ENCODE assay signal across 16 cellular contexts in the genomic region with DNA sequence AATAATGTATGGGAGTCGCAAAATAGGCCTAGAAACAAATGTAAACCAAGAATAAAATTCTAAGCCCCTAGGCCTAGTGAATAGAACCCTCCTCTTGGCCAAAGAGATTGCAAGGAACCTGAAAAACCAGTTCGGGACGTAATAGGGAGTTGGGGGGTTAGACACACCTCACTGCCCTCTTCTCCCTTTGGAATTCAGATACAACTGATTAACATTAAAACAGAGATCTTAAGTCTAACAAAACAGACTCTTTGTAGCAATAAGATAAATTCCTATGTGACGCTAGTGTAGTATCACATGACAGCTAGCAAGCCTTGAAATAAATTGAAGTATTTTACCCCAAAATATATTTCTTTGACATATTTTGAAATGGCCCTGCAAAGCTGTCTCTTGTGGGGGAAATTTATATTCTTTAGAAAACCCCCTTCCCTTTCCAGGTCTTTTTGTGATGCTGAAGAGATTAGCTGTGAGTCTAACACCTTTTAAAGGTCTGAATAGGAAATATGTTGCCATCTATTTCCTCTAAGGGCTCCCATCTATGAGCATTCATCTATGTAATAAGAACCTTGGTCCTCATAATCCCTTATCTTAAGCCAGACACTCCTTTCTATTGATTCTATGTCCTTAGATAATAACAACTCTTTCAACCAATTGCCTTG.
"Had no signal": no experiment of that assay in that cellular context is flagged by ENCODE, and none has a peak within 500 bp of the region (broad histone marks: within the 10 kb centered on the region; RNA-seq: fewer than 3 reads in every experiment).

No MANE protein-coding gene starts in this region.

- H3K27me3 ChIP-seq: breast epithelium, esophagus squamous epithelium, sigmoid colon, upper lobe of right lung had no signal

- H3K4me3 ChIP-seq: breast epithelium, esophagus squamous epithelium, sigmoid colon, upper lobe of right lung had no signal

- H3K4me1 Mint-ChIP-seq: nephron had no signal

- ATAC-seq: activated CD8-positive, alpha-beta T cell treated with anti-CD3 and anti-CD28 coated beads, Interleukin-2, amount 10 ng/mL, durations not matched to agents 7 days and 5 days; left colon; upper lobe of right lung had no signal

- H3K27ac Mint-ChIP-seq: activated CD8-positive, alpha-beta T cell treated with anti-CD3 and anti-CD28 coated beads, Interleukin-2, amount 10 ng/mL, durations not matched to agents 7 days and 5 days; T-helper 1 cell treated with Interleukin-12 subunit alpha and Interleukin-12 subunit beta and Interleukin-4 antibody, amounts not matched to agents 30 μg/mL and 1 μg/mL, for 36 hours had no signal

- DNase-seq: activated CD4-positive, alpha-beta T cell treated with anti-CD3 and anti-CD28 coated beads for 48 hours; activated CD8-positive, alpha-beta memory T cell treated with anti-CD3 and anti-CD28 coated beads, Interleukin-2, amount 50 U/mL, for 48 hours; activated CD8-positive, alpha-beta T cell treated with anti-CD3 and anti-CD28 coated beads, Interleukin-2, amount 10 ng/mL, durations not matched to agents 7 days and 5 days; aorta; esophagus squamous epithelium; foreskin fibroblast; glutamatergic neuron; left colon; sigmoid colon; stimulated activated CD4-positive, alpha-beta T cell treated with anti-CD3 and anti-CD28 coated beads, Interleukin-2, amount 100 ng/mL, for 24 hours; stimulated activated naive CD4-positive, alpha-beta T cell; substantia nigra; upper lobe of right lung had no signal

- H3K27ac ChIP-seq: breast epithelium, esophagus squamous epithelium, sigmoid colon, upper lobe of right lung had no signal

- H3K9me3 ChIP-seq: breast epithelium, esophagus squamous epithelium, sigmoid colon, upper lobe of right lung had no signal

- H3K4me1 ChIP-seq: breast epithelium, esophagus squamous epithelium, sigmoid colon, upper lobe of right lung had no signal

- H3K36me3 ChIP-seq: breast epithelium, esophagus squamous epithelium, sigmoid colon, upper lobe of right lung had no signal

- H3K4me3 Mint-ChIP-seq: activated CD8-positive, alpha-beta T cell treated with anti-CD3 and anti-CD28 coated beads, Interleukin-2, amount 10 ng/mL, durations not matched to agents 7 days and 5 days; nephron; T-helper 1 cell treated with Interleukin-12 subunit alpha and Interleukin-12 subunit beta and Interleukin-4 antibody, amounts not matched to agents 30 μg/mL and 1 μg/mL, for 36 hours had no signal

- H3K9me3 Mint-ChIP-seq: nephron; T-helper 1 cell treated with Interleukin-12 subunit alpha and Interleukin-12 subunit beta and Interleukin-4 antibody, amounts not matched to agents 30 μg/mL and 1 μg/mL, for 36 hours had no signal
